ENCODE assay signal across 27 cellular contexts in the genomic region with DNA sequence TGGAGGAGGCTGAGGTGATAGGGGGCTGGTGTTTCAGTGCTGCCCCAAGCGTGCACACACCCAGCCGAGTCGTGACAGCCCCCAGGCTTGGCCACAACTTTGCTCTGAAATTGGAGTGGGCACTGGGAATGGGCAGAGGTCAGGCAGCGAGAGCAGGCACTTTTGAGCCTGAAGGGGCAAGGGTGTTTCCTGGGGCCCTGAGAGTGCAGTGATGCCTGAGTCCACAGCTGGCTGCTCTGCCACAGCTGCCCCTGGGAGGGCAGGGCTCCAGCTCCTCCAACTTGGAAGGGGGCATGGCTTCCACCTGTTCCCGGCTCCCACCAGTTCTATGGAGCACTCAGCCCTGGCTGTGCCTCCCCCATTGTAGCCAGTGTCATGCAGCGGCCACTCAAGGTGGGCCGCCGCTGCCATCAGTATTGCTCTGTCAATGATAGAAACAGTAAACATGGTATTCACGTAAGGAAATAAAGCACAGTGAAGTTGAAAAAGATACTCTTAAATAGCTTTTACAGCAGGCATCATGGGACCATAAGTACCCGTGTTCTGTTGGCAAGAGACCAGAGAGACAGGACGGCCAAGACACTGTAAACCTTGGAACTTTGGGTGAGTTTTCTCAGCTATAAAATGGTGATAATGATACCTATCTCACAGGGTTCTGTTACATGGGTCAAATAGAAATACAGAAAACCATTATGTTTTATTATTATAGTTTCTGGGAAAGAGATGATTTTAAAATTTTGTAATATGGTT.
"Had no signal": no experiment of that assay in that cellular context is flagged by ENCODE, and none has a peak within 500 bp of the region (broad histone marks: within the 10 kb centered on the region; RNA-seq: fewer than 3 reads in every experiment).

No MANE protein-coding gene starts in this region.

- H3K4me3 ChIP-seq: gastrocnemius medialis, hepatocyte, right atrium auricular region, suprapubic skin, tibial artery had no signal

- ATAC-seq: activated CD4-positive, CD25-positive, alpha-beta regulatory T cell treated with anti-CD3 and anti-CD28 coated beads, Interleukin-2, amount 50 U/mL, for 24 hours; activated T-helper 17 cell treated with anti-CD3 and anti-CD28 coated beads, Interleukin-2, amount 50 U/mL, for 72 hours; gastrocnemius medialis; left ventricle myocardium superior had no signal

- H3K27ac ChIP-seq: brain microvascular endothelial cell, gastrocnemius medialis, hepatocyte, right atrium auricular region, suprapubic skin, tibial artery, WERI-Rb-1 had no signal

- H3K27ac Mint-ChIP-seq: naive B cell had no signal

- H3K36me3 ChIP-seq: brain microvascular endothelial cell, gastrocnemius medialis, right atrium auricular region, suprapubic skin, tibial artery, WERI-Rb-1 had no signal

- H3K27me3 Mint-ChIP-seq: activated T-helper 17 cell treated with anti-CD3 and anti-CD28 coated beads, Interleukin-2, amount 50 U/mL, for 72 hours; effector memory CD8-positive, alpha-beta T cell; naive B cell; T-helper 17 cell had no signal

- H3K4me1 ChIP-seq: gastrocnemius medialis, right atrium auricular region, suprapubic skin, tibial artery had no signal

- H3K36me3 Mint-ChIP-seq: naive B cell had no signal

- H3K4me1 Mint-ChIP-seq: naive B cell, neural crest cell had no signal

- H3K9me3 ChIP-seq: gastrocnemius medialis, right atrium auricular region, suprapubic skin, tibial artery had no signal

- H3K27me3 ChIP-seq: brain microvascular endothelial cell, gastrocnemius medialis, hepatocyte, right atrium auricular region, suprapubic skin, tibial artery had no signal

- H3K9me3 Mint-ChIP-seq: activated T-cell treated with anti-CD3 and anti-CD28 coated beads, Interleukin-2, amount 50 U/mL, for 4 hours; effector memory CD8-positive, alpha-beta T cell; neural crest cell had no signal

- H3K4me3 Mint-ChIP-seq: activated T-cell treated with anti-CD3 and anti-CD28 coated beads, Interleukin-2, amount 50 U/mL, for 4 hours; naive B cell; neural crest cell had no signal

- DNase-seq: activated CD4-positive, alpha-beta T cell treated with anti-CD3 and anti-CD28 coated beads for 48 hours; activated CD4-positive, alpha-beta T cell treated with anti-CD3 and anti-CD28 coated beads, Interleukin-2, amount 50 U/mL, for 48 hours; activated CD8-positive, alpha-beta memory T cell treated with anti-CD3 and anti-CD28 coated beads, Interleukin-2, amount 50 U/mL, for 4 hours; activated gamma-delta T cell treated with Interleukin-2 at 50 U/mL for 16 hours; activated T-cell treated with anti-CD3 and anti-CD28 coated beads, Interleukin-2, amount 50 U/mL, for 4 hours; brain microvascular endothelial cell; cortex of kidney; effector memory CD8-positive, alpha-beta T cell; erythroblast; gastrocnemius medialis; glutamatergic neuron; islet precursor cell; left ventricle myocardium superior; naive B cell; occipital lobe; stimulated activated CD4-positive, alpha-beta T cell treated with anti-CD3 and anti-CD28 coated beads, Interleukin-15, amount 100 ng/mL, for 24 hours; stimulated activated CD4-positive, alpha-beta T cell treated with anti-CD3 and anti-CD28 coated beads, Interleukin-2, amount 100 ng/mL, for 24 hours; T-helper 17 cell; T1000; tibial artery; WERI-Rb-1 had no signal
